7 cellular contexts compared by ENCODE assay signal in genomic region chr19:54278056-54278455, GRCh38. TPM values are rescaled to one million over a fixed set of nuclear protein-coding genes. Genes with fewer than 3 reads are reported as not detected.
"Had no signal": no experiment of that assay in that cellular context is flagged by ENCODE, and none has a peak within 500 bp of the region (broad histone marks: within the 10 kb centered on the region; RNA-seq: fewer than 3 reads in every experiment).

No MANE protein-coding gene starts in this region.

RNA-seq across cellular contexts. Expression of gene LILRB2, which starts 2.9 kb away (rescaled TPM):
- total RNA-seq: LHCN-M2, MCF 10A, NCI-H460, OCI-LY7, PC-9, SJSA1 had no signal
- polyA plus RNA-seq: SK-N-SH had no signal

RNA-seq across cellular contexts. Expression of gene LILRB5, which starts 21.0 kb away (rescaled TPM):
- total RNA-seq: LHCN-M2, MCF 10A, NCI-H460, OCI-LY7, PC-9, SJSA1 had no signal
- polyA plus RNA-seq: SK-N-SH had no signal

RNA-seq across cellular contexts. Expression of gene LILRA5, which starts 34.9 kb away (rescaled TPM):
- total RNA-seq: LHCN-M2, MCF 10A, NCI-H460, OCI-LY7, PC-9, SJSA1 had no signal
- polyA plus RNA-seq: SK-N-SH had no signal

RNA-seq across cellular contexts. Expression of gene LILRA6, which starts 35.5 kb away (rescaled TPM):
- total RNA-seq: LHCN-M2, MCF 10A, NCI-H460, OCI-LY7, PC-9, SJSA1 had no signal
- polyA plus RNA-seq: SK-N-SH had no signal

RNA-seq across cellular contexts. Expression of gene LILRB3, which starts 55.2 kb away (rescaled TPM):
- total RNA-seq: LHCN-M2, MCF 10A, NCI-H460, OCI-LY7, PC-9, SJSA1 had no signal
- polyA plus RNA-seq: SK-N-SH had no signal
